13 cellular contexts compared by ENCODE assay signal in the genomic region with DNA sequence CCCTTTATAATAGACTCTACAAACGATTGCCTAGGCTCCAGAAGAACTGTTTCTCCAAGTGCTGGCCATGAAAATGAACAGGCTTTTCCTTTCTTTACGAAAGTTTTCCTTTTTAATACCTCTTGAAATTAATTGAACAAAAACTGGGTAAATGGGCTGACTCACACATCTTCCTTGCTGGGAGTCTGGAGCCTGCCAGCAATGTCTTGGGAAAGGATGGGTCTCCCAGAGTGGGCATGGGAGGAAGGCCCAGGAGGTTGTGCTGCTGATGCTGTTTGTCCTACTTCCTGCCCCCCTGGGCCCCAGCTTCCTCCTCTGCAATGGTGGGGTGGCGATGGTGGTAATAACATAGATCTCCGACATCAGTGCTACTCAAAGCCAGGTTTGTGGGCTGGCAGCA.
DNase-seq lines count a peak whose midpoint lies in the region; ATAC-seq and TF ChIP-seq lines count a peak whose summit lies in the region.
"Had no signal": no experiment of that assay in that cellular context is flagged by ENCODE, and none has a peak within 500 bp of the region (broad histone marks: within the 10 kb centered on the region; RNA-seq: fewer than 3 reads in every experiment).

No MANE protein-coding gene starts in this region.

- intact Hi-C loops in right cardiac atrium (cut with DNase I): loop anchor here in 1 of 4 donors (10.0 kb wide), 1 partner anchor 987 kb away; no protein-coding TSS in a partner anchor

- H3K27me3 Mint-ChIP-seq in brain: no peaks in the 10 kb centered on the region
- peaks cover 17% of the 10 kb centered on the region for H3K27me3 Mint-ChIP-seq in progenitor cell of endocrine pancreas

- H4K20me1 ChIP-seq in BLaER1 treated with 17β-estradiol and CSF1 and Interleukin-3, amounts not matched to agents 10 nM and 100 nM: peaks cover 0 to 10% (median 0%) of the 10 kb centered on the region in 11 experiments; a peak in 2 of 22 replicates
- no peaks in the 10 kb centered on the region for H4K20me1 ChIP-seq in MM.1S (ENCODE audit: insufficient read depth, low read length)
- H4K20me1 ChIP-seq in smooth muscle cell (ENCODE audit: low read depth): no peaks in the 10 kb centered on the region

- H3K9me3 Mint-ChIP-seq in brain: peaks cover 0 to 5% (median 0%) of the 10 kb centered on the region in 5 experiments
- no peaks in the 10 kb centered on the region for H3K9me3 Mint-ChIP-seq in progenitor cell of endocrine pancreas (ENCODE audit: low read depth)

- H3K4me2 ChIP-seq in BLaER1 treated with 17β-estradiol and CSF1 and Interleukin-3, amounts not matched to agents 10 nM and 100 nM: peak overlapping the region in 10 of 11 experiments; percentile 20 to 53 (median 32); a peak in 16 of 22 replicates
- peak overlapping the region; percentile 74 for H3K4me2 ChIP-seq in MM.1S (ENCODE audit: low read depth, low read length)
- H3K4me2 ChIP-seq in smooth muscle cell: peak overlapping the region; percentile 78
- H3K4me2 ChIP-seq: A549 had no signal

- DNase-seq in MM.1S (no peak), smooth muscle cell (lab: John Stamatoyannopoulos, UW; ENCODE audit: unreplicated experiment) (no peak), progenitor cell of endocrine pancreas (ENCODE audit: low spot score, unreplicated experiment) (no peak), SKM-1 treated with dmso at 0.1 percent for 144 hours (lab: John Stamatoyannopoulos, UW; ENCODE audit: unreplicated experiment) (no peak), right cardiac atrium (no peak)
- DNase-seq: DMS79 treated with DMSO at 0.1 percent for 48 hours, NCI-H1694 treated with DMSO at 0.1 percent for 48 hours, NCI-H510A treated with DMSO at 0.1 percent for 48 hours had no signal

- H3K27ac Mint-ChIP-seq in brain (peak overlapping the region; percentile 51 to 92 (median 72)), progenitor cell of endocrine pancreas (no peak overlapping the region)

- H3K79me2 ChIP-seq in MM.1S (ENCODE audit: low read length): no peaks in the 10 kb centered on the region
- no peaks in the 10 kb centered on the region for H3K79me2 ChIP-seq in smooth muscle cell (ENCODE audit: low read depth)

- peaks cover 6% of the 10 kb centered on the region; the same call in 1 of the 2 replicates for H3F3A ChIP-seq in MM.1S (ENCODE audit: insufficient read depth, low read length)
- H3F3A ChIP-seq in smooth muscle cell (ENCODE audit: low read depth): peaks cover 17% of the 10 kb centered on the region

- no peaks in the 10 kb centered on the region; a peak in 1 of 22 replicates for H3K27me3 ChIP-seq in BLaER1 treated with 17β-estradiol and CSF1 and Interleukin-3, amounts not matched to agents 10 nM and 100 nM
- H3K27me3 ChIP-seq in MM.1S (replicated peaks; ENCODE audit: insufficient read depth, low read length) (no peaks in the 10 kb centered on the region), smooth muscle cell (ENCODE audit: low read depth) (no peaks in the 10 kb centered on the region), right cardiac atrium (ENCODE audit: control insufficient read depth, insufficient read depth) (no peaks in the 10 kb centered on the region)

- no peak overlapping the region for H3K27ac ChIP-seq in BLaER1 treated with 17β-estradiol and CSF1 and Interleukin-3, amounts not matched to agents 10 nM and 100 nM
- H3K27ac ChIP-seq in MM.1S (ENCODE audit: low read length) (peak overlapping the region; percentile 30; the same call in 1 of the 2 replicates), smooth muscle cell (ENCODE audit: low read depth) (peak overlapping the region; percentile 33), right cardiac atrium (ENCODE audit: low read length) (no peak overlapping the region)
- H3K27ac ChIP-seq: A549, C4-2B had no signal

- H3K4me3 Mint-ChIP-seq in brain (no peak overlapping the region), progenitor cell of endocrine pancreas (ENCODE audit: low read depth) (no peak overlapping the region)

- TF ChIP-seq CTCF in MM.1S (IDR thresholded peaks at IDR 0.05; ENCODE audit: low read length) (no peak), brain (conservative IDR thresholded peaks at IDR 0.05) (no peak), smooth muscle cell (IDR thresholded peaks at IDR 0.05; ENCODE audit: borderline replicate concordance, insufficient read depth, poor library complexity, severe bottlenecking) (no peak), progenitor cell of endocrine pancreas (IDR thresholded peaks at IDR 0.05; ENCODE audit: unreplicated experiment) (no peak)

- no peaks in the 10 kb centered on the region for H3K36me3 ChIP-seq in BLaER1 treated with 17β-estradiol and CSF1 and Interleukin-3, amounts not matched to agents 10 nM and 100 nM
- H3K36me3 ChIP-seq in MM.1S (replicated peaks; ENCODE audit: insufficient read depth, low read length) (no peaks in the 10 kb centered on the region), smooth muscle cell (ENCODE audit: low read depth) (no peaks in the 10 kb centered on the region)

- peak overlapping the region; percentile 9; the same call in 1 of the 2 replicates for H2AFZ ChIP-seq in MM.1S (ENCODE audit: low read length)
- H2AFZ ChIP-seq in smooth muscle cell (ENCODE audit: low read depth): peak overlapping the region; percentile 77

- H3K36me3 Mint-ChIP-seq in brain (no peaks in the 10 kb centered on the region), progenitor cell of endocrine pancreas (ENCODE audit: insufficient read depth) (no peaks in the 10 kb centered on the region)

- H3K4me3 ChIP-seq in BLaER1 treated with 17β-estradiol and CSF1 and Interleukin-3, amounts not matched to agents 10 nM and 100 nM: no peak overlapping the region
- H3K4me3 ChIP-seq in MM.1S (ENCODE audit: low read length) (peak overlapping the region; percentile 18), smooth muscle cell (no peak overlapping the region), right cardiac atrium (ENCODE audit: low read length) (no peak overlapping the region)
- H3K4me3 ChIP-seq: A549 had no signal

- H3K9ac ChIP-seq in BLaER1 treated with 17β-estradiol and CSF1 and Interleukin-3, amounts not matched to agents 10 nM and 100 nM: no peak overlapping the region
- H3K9ac ChIP-seq in MM.1S (ENCODE audit: low read length) (no peak overlapping the region; the same call in 1 of the 2 replicates), smooth muscle cell (ENCODE audit: low read depth) (no peak overlapping the region)

- H3K4me1 Mint-ChIP-seq in brain: peaks cover 87% of the 10 kb centered on the region
- peaks cover 6% of the 10 kb centered on the region for H3K4me1 Mint-ChIP-seq in progenitor cell of endocrine pancreas (ENCODE audit: low read depth)

- H3K4me1 ChIP-seq in BLaER1 treated with 17β-estradiol and CSF1 and Interleukin-3, amounts not matched to agents 10 nM and 100 nM: peaks cover 50 to 71% (median 66%) of the 10 kb centered on the region in 10 experiments
- H3K4me1 ChIP-seq in MM.1S (ENCODE audit: low read length) (peaks cover 16% of the 10 kb centered on the region), smooth muscle cell (ENCODE audit: low read depth) (no peaks in the 10 kb centered on the region), right cardiac atrium (ENCODE audit: control insufficient read depth, insufficient read depth, low read length) (peaks cover 7% of the 10 kb centered on the region)

- ATAC-seq in right cardiac atrium: no peak
- ATAC-seq: A549, HCT116 had no signal

- H3K9me3 ChIP-seq in BLaER1 treated with 17β-estradiol and CSF1 and Interleukin-3, amounts not matched to agents 10 nM and 100 nM (replicated peaks in 1 of 11): no peaks in the 10 kb centered on the region
- H3K9me3 ChIP-seq in MM.1S (replicated peaks; ENCODE audit: insufficient read depth, low read length) (no peaks in the 10 kb centered on the region), smooth muscle cell (replicated peaks; ENCODE audit: low read depth) (no peaks in the 10 kb centered on the region), right cardiac atrium (ENCODE audit: control insufficient read depth, low read length) (no peaks in the 10 kb centered on the region)
- H3K9me3 ChIP-seq: A549 had no signal

- 71% methylated on average over 4 of the region's 4 CpGs for WGBS in smooth muscle cell (ENCODE audit: low lambda C conversion rate)
- WGBS in right cardiac atrium: 83% methylated on average over 4 of the region's 4 CpGs

- no peaks in the 10 kb centered on the region for H3K9me2 ChIP-seq in MM.1S (replicated peaks; ENCODE audit: insufficient read depth, low read length)

Comparison
In these comparisons a context has a peak if more than half of its experiments do, and no peak if none do; other contexts are left out.
1. H3K27ac ChIP-seq: peak in MM.1S (single experiment) and smooth muscle cell (single experiment); none in BLaER1 treated with 17β-estradiol and CSF1 and Interleukin-3, amounts not matched to agents 10 nM and 100 nM (0 of 11) and right cardiac atrium (single experiment).
2. Peak in every context shown above with its lines, with median percentiles within 50 percentile points of each other: H3K4me2 ChIP-seq.